ENCODE assay signal across 8 cellular contexts in genomic region chr22:43945632-43946390, GRCh38. TPM values are rescaled to one million over a fixed set of nuclear protein-coding genes. Genes with fewer than 3 reads are reported as not detected.
DNase-seq lines count a peak whose midpoint lies in the region; ATAC-seq, FAIRE-seq and TF ChIP-seq lines count a peak whose summit lies in the region.

No MANE protein-coding gene starts in this region.

- DNase-seq in Caki2 (ENCODE audit: low read depth) (peak; percentile 22), HT1080 (ENCODE audit: low read depth) (peak; percentile 59), SKM-1 treated with dmso at 0.1 percent for 144 hours (lab: John Stamatoyannopoulos, UW; ENCODE audit: unreplicated experiment) (peak; percentile 77), left ventricle myocardium inferior (peak; percentile 30), small intestine (peak; percentile 70), omental fat pad (ENCODE audit: low spot score) (no peak)
- peak; percentile 74 for DNase-seq in activated naive CD8-positive, alpha-beta T cell treated with anti-CD3 and anti-CD28 coated beads, Interleukin-2, amount 10 ng/mL, durations not matched to agents 7 days and 5 days

- H3K9me3 ChIP-seq in left ventricle myocardium inferior (replicated peaks) (peaks cover 10% of the 10 kb centered on the region), small intestine (ENCODE audit: control insufficient read depth, low read depth) (no peaks in the 10 kb centered on the region)

- peaks cover 31% of the 10 kb centered on the region for H3K27me3 ChIP-seq in left ventricle myocardium inferior (ENCODE audit: low read depth)
- no peaks in the 10 kb centered on the region for H3K27me3 ChIP-seq in small intestine (ENCODE audit: control insufficient read depth in 2 of 2, insufficient read depth in 2 of 2, low read length in 2 of 2)

- TF ChIP-seq CTCF in left ventricle myocardium inferior (IDR thresholded peaks at IDR 0.05; ENCODE audit: borderline replicate concordance) = peak; percentile 66
- TF ChIP-seq CTCF in omental fat pad (IDR thresholded peaks at IDR 0.05) = no peak

- no peaks in the 10 kb centered on the region for H3K36me3 Mint-ChIP-seq in activated naive CD8-positive, alpha-beta T cell treated with anti-CD3 and anti-CD28 coated beads, Interleukin-2, amount 10 ng/mL, durations not matched to agents 7 days and 5 days

- no peaks in the 10 kb centered on the region for H3K4me1 ChIP-seq in left ventricle myocardium inferior
- no peaks in the 10 kb centered on the region for H3K4me1 ChIP-seq in small intestine (ENCODE audit: control insufficient read depth in 2 of 2, insufficient read depth in 1 of 2, low read depth in 1 of 2, low read length in 1 of 2)

- no peak overlapping the region for H3K27ac Mint-ChIP-seq in activated naive CD8-positive, alpha-beta T cell treated with anti-CD3 and anti-CD28 coated beads, Interleukin-2, amount 10 ng/mL, durations not matched to agents 7 days and 5 days

- FAIRE-seq in small intestine (lab: Jason Lieb, UNC) = no peak

- in situ Hi-C loops in Caki2 (cut with HindIII; ENCODE audit: low pct_unique_long_range_greater_than_20kb, low sequenced_read_pairs) = no loop called here

- H3K27ac ChIP-seq in left ventricle myocardium inferior (replicated peaks) (no peak overlapping the region), small intestine (ENCODE audit: low read depth in 1 of 2, low read length in 1 of 2) (no peak overlapping the region)

- intact Hi-C loops in left ventricle myocardium inferior (cut with micrococcal nuclease) = loop anchor here (10.0 kb wide), 1 partner anchor 61 kb away; no protein-coding TSS in a partner anchor

- 47 to 58% (median 47%) methylated on average over 10 to 12 of the region's 12 CpGs for WGBS in small intestine, 3 donors

- H3K4me3 Mint-ChIP-seq in activated naive CD8-positive, alpha-beta T cell treated with anti-CD3 and anti-CD28 coated beads, Interleukin-2, amount 10 ng/mL, durations not matched to agents 7 days and 5 days = no peak overlapping the region

- H3K36me3 ChIP-seq in left ventricle myocardium inferior (no peaks in the 10 kb centered on the region), small intestine (ENCODE audit: control insufficient read depth in 2 of 2, insufficient read depth in 2 of 2, low read length in 2 of 2) (no peaks in the 10 kb centered on the region)

- ATAC-seq in activated naive CD8-positive, alpha-beta T cell treated with anti-CD3 and anti-CD28 coated beads, Interleukin-2, amount 10 ng/mL, durations not matched to agents 7 days and 5 days (ENCODE audit: low read depth) = peak; percentile 100
- ATAC-seq in HG03095 (IDR thresholded peaks at IDR 0.05; ENCODE audit: unreplicated experiment) (no peak), omental fat pad (ENCODE audit: low FRiP score) (no peak)

- no peaks in the 10 kb centered on the region for H3K9me3 Mint-ChIP-seq in activated naive CD8-positive, alpha-beta T cell treated with anti-CD3 and anti-CD28 coated beads, Interleukin-2, amount 10 ng/mL, durations not matched to agents 7 days and 5 days

- H3K4me3 ChIP-seq in left ventricle myocardium inferior (no peak overlapping the region), small intestine (ENCODE audit: low read depth in 1 of 2, low read length in 2 of 2) (no peak overlapping the region)

- H3K27me3 Mint-ChIP-seq in activated naive CD8-positive, alpha-beta T cell treated with anti-CD3 and anti-CD28 coated beads, Interleukin-2, amount 10 ng/mL, durations not matched to agents 7 days and 5 days = peaks cover 5% of the 10 kb centered on the region

- POLR2A ChIA-PET in activated naive CD8-positive, alpha-beta T cell treated with anti-CD3 and anti-CD28 coated beads, Interleukin-2, amount 10 ng/mL, durations not matched to agents 7 days and 5 days (lab: Charles Lee) = interaction anchor here (1.5 kb wide), 1 partner anchor 9 kb away, joined by 9 read pairs; the partner anchor contains the start of gene SAMM50

- peaks cover 2% of the 10 kb centered on the region for H3K4me1 Mint-ChIP-seq in activated naive CD8-positive, alpha-beta T cell treated with anti-CD3 and anti-CD28 coated beads, Interleukin-2, amount 10 ng/mL, durations not matched to agents 7 days and 5 days

RNA-seq across cellular contexts. Expression of gene SAMM50, which starts 9.4 kb away (rescaled TPM):
- total RNA-seq in Caki2 (2014; rRNA removed; shearing (Covaris generic); ENCODE audit: low replicate concordance) = 71.6 and 75.3 TPM in 2 replicates
- 51.8 and 57.5 TPM in 2 replicates for total RNA-seq in HT1080 (2014; rRNA removed; shearing (Covaris generic))
- polyA plus RNA-seq in HT1080 (2015; cell fraction: cytosol; rRNA removed) = 61.2 and 69.3 TPM in 2 replicates
- polyA plus RNA-seq in HT1080 (2015; cell fraction: nucleus; rRNA removed) = 65.3 and 66.5 TPM in 2 replicates
- total RNA-seq in activated naive CD8-positive, alpha-beta T cell treated with anti-CD3 and anti-CD28 coated beads, Interleukin-2, amount 10 ng/mL, durations not matched to agents 7 days and 5 days = 10 to 100 TPM; 42.1 to 43.8 TPM
- 72.0 TPM for total RNA-seq in left ventricle myocardium inferior
- 10 to 100 TPM; 45.4 to 66.9 (median 64.6) TPM for polyA plus RNA-seq in small intestine
- 10 to 100 TPM; 27.6 to 45.4 (median 32.3) TPM for total RNA-seq in omental fat pad

RNA-seq across cellular contexts. Expression of gene PNPLA3, which starts 22.2 kb away (rescaled TPM):
- total RNA-seq in Caki2 (2014; rRNA removed; shearing (Covaris generic); ENCODE audit: low replicate concordance) = 0.70 and 1.8 TPM in 2 replicates
- 1.7 and 4.3 TPM in 2 replicates for total RNA-seq in HT1080 (2014; rRNA removed; shearing (Covaris generic))
- 1.7 and 1.9 TPM in 2 replicates for polyA plus RNA-seq in HT1080 (2015; cell fraction: cytosol; rRNA removed)
- 6.2 and 7.0 TPM in 2 replicates for polyA plus RNA-seq in HT1080 (2015; cell fraction: nucleus; rRNA removed)
- under 1 TPM in 1 of 2 experiments, not detected in 1; 0.45 TPM for total RNA-seq in activated naive CD8-positive, alpha-beta T cell treated with anti-CD3 and anti-CD28 coated beads, Interleukin-2, amount 10 ng/mL, durations not matched to agents 7 days and 5 days
- total RNA-seq in left ventricle myocardium inferior (not detected), omental fat pad (1 to 10 TPM; 1.0 to 4.3 (median 1.3) TPM)
- polyA plus RNA-seq in small intestine = 1 to 10 TPM in 1 of 3 donors, under 1 TPM in 1, not detected in 1; 0.22 to 4.0 TPM

RNA-seq across cellular contexts. Expression of gene PNPLA5, which starts 54.0 kb away (rescaled TPM):
- total RNA-seq in Caki2 (2014; rRNA removed; shearing (Covaris generic); ENCODE audit: low replicate concordance) = not detected in 2 replicates
- not detected in 2 replicates for total RNA-seq in HT1080 (2014; rRNA removed; shearing (Covaris generic))
- polyA plus RNA-seq in HT1080 (2015; cell fraction: cytosol; rRNA removed) = 0.05 TPM in 1 of 2 replicates, not detected in the other
- polyA plus RNA-seq in HT1080 (2015; cell fraction: nucleus; rRNA removed) = not detected in 2 replicates
- total RNA-seq in activated naive CD8-positive, alpha-beta T cell treated with anti-CD3 and anti-CD28 coated beads, Interleukin-2, amount 10 ng/mL, durations not matched to agents 7 days and 5 days = not detected
- total RNA-seq in left ventricle myocardium inferior (not detected), omental fat pad (not detected)
- not detected for polyA plus RNA-seq in small intestine
